In genomic region chr5:144484124-144484897, GRCh38 we compare ENCODE assay signal across 1 cellular context.
TF ChIP-seq lines count a peak whose summit lies in the region.

No MANE protein-coding gene starts in this region.

TF ChIP-seq in SK-N-SH, 30 proteins besides CTCF, POLR2A, EP300 and RAD21 (continued from another document):
- TF ChIP-seq ZBTB33 (IDR thresholded peaks at IDR 0.05; ENCODE audit: borderline replicate concordance, low read depth) (no peak), TCF12 (IDR thresholded peaks at IDR 0.05) (peak; percentile 60), ELF1 (IDR thresholded peaks at IDR 0.05) (no peak), NRF1 (IDR thresholded peaks at IDR 0.05; ENCODE audit: low read depth, low read length) (no peak), MEF2A (IDR thresholded peaks at IDR 0.05; ENCODE audit: borderline replicate concordance, low read depth) (no peak), FOSL2 (IDR thresholded peaks at IDR 0.05; ENCODE audit: borderline replicate concordance, low read depth) (peak; percentile 64; the same call in 1 of the 2 replicates), NFIC (IDR thresholded peaks at IDR 0.05; ENCODE audit: borderline replicate concordance) (peak; percentile 21; the same call in 1 of the 2 replicates), FOXM1 (IDR thresholded peaks at IDR 0.05; ENCODE audit: low read depth) (no peak)
